Comparison of ENCODE assay signal across 1 cellular context in genomic region chr3:125585595-125586223, GRCh38.
TF ChIP-seq lines count a peak whose summit lies in the region.

No MANE protein-coding gene starts in this region.

TF ChIP-seq in K562, 482 proteins besides CTCF, POLR2A, EP300 and RAD21 (continued from another document):
- TF ChIP-seq STAG1 (CRISPR knock-in tag; IDR thresholded peaks at IDR 0.05; ENCODE audit: borderline replicate concordance), result peak; percentile 86; the same call in 1 of the 2 replicates
TF ChIP-seq in K562: peak in this region for 5.
